In genomic region chr3:101809178-101810022, GRCh38 we compare ENCODE assay signal across 8 cellular contexts. TPM values are rescaled to one million over a fixed set of nuclear protein-coding genes. Genes with fewer than 3 reads are reported as not detected.
DNase-seq lines count a peak whose midpoint lies in the region; ATAC-seq, FAIRE-seq and TF ChIP-seq lines count a peak whose summit lies in the region.

No MANE protein-coding gene starts in this region.

- DNase-seq in NCI-H748 (lab: John Stamatoyannopoulos, UW; ENCODE audit: unreplicated experiment) (peak; percentile 30), NCI-H748 treated with DMSO at 0.1 percent for 48 hours (lab: John Stamatoyannopoulos, UW) (no peak), HEK293T (ENCODE audit: extremely low spot score) (peak; percentile 35), astrocyte (ENCODE audit: low read depth) (no peak), immature natural killer cell (peak; percentile 31 to 44 (median 35))
- no peak for DNase-seq in stimulated activated effector memory CD8-positive, alpha-beta T cell treated with anti-CD3 and anti-CD28 coated beads, Interleukin-12 subunit alpha, Interleukin-12 subunit beta, amount 100 ng/mL, for 72 hours (ENCODE audit: low spot score in 2 of 2)

- no peak overlapping the region for H3K4me3 ChIP-seq in OCI-LY1 (ENCODE audit: low read depth, low read length, poor library complexity, severe bottlenecking)
- no peak overlapping the region for H3K4me3 ChIP-seq in astrocyte (ENCODE audit: insufficient read depth, low read depth, low read length)

- H2AFZ ChIP-seq in OCI-LY1 (ENCODE audit: low read length) = no peak overlapping the region
- H2AFZ ChIP-seq in astrocyte (ENCODE audit: low read depth, low read length) = no peak overlapping the region

- H3K27ac Mint-ChIP-seq in astrocyte (ENCODE audit: unreplicated experiment) = no peak overlapping the region
- peak overlapping the region in 2 of 6 donors; percentile 30 to 44 for H3K27ac Mint-ChIP-seq in immature natural killer cell
- peak overlapping the region; percentile 13 for H3K27ac Mint-ChIP-seq in stimulated activated effector memory CD8-positive, alpha-beta T cell treated with anti-CD3 and anti-CD28 coated beads, Interleukin-12 subunit alpha, Interleukin-12 subunit beta, amount 100 ng/mL, for 72 hours

- H3K79me2 ChIP-seq in OCI-LY1 (ENCODE audit: insufficient read depth, low read length) (no peaks in the 10 kb centered on the region), astrocyte (ENCODE audit: insufficient read depth, low read length) (no peaks in the 10 kb centered on the region)

- H3K4me2 ChIP-seq in OCI-LY1 (ENCODE audit: low read length) = no peak overlapping the region
- H3K4me2 ChIP-seq in astrocyte (ENCODE audit: low read length) = no peak overlapping the region

- H4K20me1 ChIP-seq in OCI-LY1 (ENCODE audit: insufficient read depth, low read length) (no peaks in the 10 kb centered on the region), astrocyte (ENCODE audit: insufficient read depth, low read length) (peaks cover 2% of the 10 kb centered on the region)

- H3K9ac ChIP-seq in OCI-LY1 (ENCODE audit: low read length) = no peak overlapping the region
- no peak overlapping the region for H3K9ac ChIP-seq in astrocyte (ENCODE audit: low read length)

- H3K4me1 Mint-ChIP-seq in astrocyte (ENCODE audit: low read depth, unreplicated experiment) (no peaks in the 10 kb centered on the region), immature natural killer cell (peaks cover 6 to 22% of the 10 kb centered on the region in 2 donors)
- H3K4me1 Mint-ChIP-seq in stimulated activated effector memory CD8-positive, alpha-beta T cell treated with anti-CD3 and anti-CD28 coated beads, Interleukin-12 subunit alpha, Interleukin-12 subunit beta, amount 100 ng/mL, for 72 hours = peaks cover 22% of the 10 kb centered on the region

- no peaks in the 10 kb centered on the region; the same call in 1 of the 2 replicates for H3K36me3 ChIP-seq in OCI-LY1 (ENCODE audit: insufficient read depth, low read length)
- H3K36me3 ChIP-seq in astrocyte (ENCODE audit: insufficient read depth, low read length) = no peaks in the 10 kb centered on the region

- H3K9me2 ChIP-seq in OCI-LY1 (ENCODE audit: low read depth, low read length) = no peaks in the 10 kb centered on the region

- TF ChIP-seq CTCF in OCI-LY1 (IDR thresholded peaks at IDR 0.05; ENCODE audit: low read length) = peak; percentile 81
- peak; percentile 78 for TF ChIP-seq CTCF in astrocyte (IDR thresholded peaks at IDR 0.05; ENCODE audit: insufficient read depth, low read depth, low read length)

- H3K36me3 Mint-ChIP-seq in astrocyte (ENCODE audit: low read depth, unreplicated experiment) (no peaks in the 10 kb centered on the region), immature natural killer cell (peaks cover 0 to 6% (median 3%) of the 10 kb centered on the region in 3 donors)
- peaks cover 27% of the 10 kb centered on the region for H3K36me3 Mint-ChIP-seq in stimulated activated effector memory CD8-positive, alpha-beta T cell treated with anti-CD3 and anti-CD28 coated beads, Interleukin-12 subunit alpha, Interleukin-12 subunit beta, amount 100 ng/mL, for 72 hours

- FAIRE-seq in astrocyte (lab: Jason Lieb, UNC) = peak; percentile 34

- H3K27me3 ChIP-seq in OCI-LY1 (ENCODE audit: insufficient read depth, low read length) (no peaks in the 10 kb centered on the region), astrocyte (ENCODE audit: insufficient read depth, low read length) (no peaks in the 10 kb centered on the region)

- no peaks in the 10 kb centered on the region for H3K9me3 ChIP-seq in OCI-LY1 (ENCODE audit: low read length)
- no peaks in the 10 kb centered on the region for H3K9me3 ChIP-seq in astrocyte (ENCODE audit: insufficient read depth, low read depth, low read length)

- H3K4me1 ChIP-seq in OCI-LY1 (ENCODE audit: insufficient read depth, low read length, severe bottlenecking) = peaks cover 13% of the 10 kb centered on the region
- no peaks in the 10 kb centered on the region for H3K4me1 ChIP-seq in astrocyte (ENCODE audit: insufficient read depth, low read length)

- CTCF ChIA-PET in HEK293T (lab: Yijun Ruan, JAX) = interaction anchor here (0.7 to 2.2 kb wide), 5 partner anchors 10 to 718 kb away, joined by 3 to 16 read pairs (median 3); no protein-coding TSS in a partner anchor

- H3K4me3 Mint-ChIP-seq in astrocyte (ENCODE audit: unreplicated experiment) = no peak overlapping the region
- H3K4me3 Mint-ChIP-seq in immature natural killer cell = no peak overlapping the region
- H3K4me3 Mint-ChIP-seq in stimulated activated effector memory CD8-positive, alpha-beta T cell treated with anti-CD3 and anti-CD28 coated beads, Interleukin-12 subunit alpha, Interleukin-12 subunit beta, amount 100 ng/mL, for 72 hours = no peak overlapping the region

- peak; percentile 37 for ATAC-seq in stimulated activated effector memory CD8-positive, alpha-beta T cell treated with anti-CD3 and anti-CD28 coated beads, Interleukin-12 subunit alpha, Interleukin-12 subunit beta, amount 100 ng/mL, for 72 hours
- no peak for ATAC-seq in GM18873 (IDR thresholded peaks at IDR 0.05; ENCODE audit: low FRiP score, unreplicated experiment)

- POLR2A ChIA-PET in HEK293T (lab: Yijun Ruan, JAX) = no interaction called here

- H3K27ac ChIP-seq in OCI-LY1 (ENCODE audit: low read depth, low read length, poor library complexity, severe bottlenecking) (no peak overlapping the region), astrocyte (ENCODE audit: low read depth, low read length) (no peak overlapping the region)

- H3K9me3 Mint-ChIP-seq in astrocyte (ENCODE audit: unreplicated experiment) (no peaks in the 10 kb centered on the region), immature natural killer cell (no peaks in the 10 kb centered on the region)
- H3K9me3 Mint-ChIP-seq in stimulated activated effector memory CD8-positive, alpha-beta T cell treated with anti-CD3 and anti-CD28 coated beads, Interleukin-12 subunit alpha, Interleukin-12 subunit beta, amount 100 ng/mL, for 72 hours = no peaks in the 10 kb centered on the region

- H3K27me3 Mint-ChIP-seq in astrocyte (ENCODE audit: low read depth, unreplicated experiment) = no peaks in the 10 kb centered on the region
- peaks cover 0 to 3% (median 0%) of the 10 kb centered on the region in 3 donors for H3K27me3 Mint-ChIP-seq in immature natural killer cell (ENCODE audit: low read depth in 3 of 3)

- H3F3A ChIP-seq in OCI-LY1 (ENCODE audit: insufficient read depth, low read length) = no peaks in the 10 kb centered on the region

TF ChIP-seq in HEK293T, 16 proteins besides CTCF, POLR2A, EP300 and RAD21:
- no peak for TF ChIP-seq L3MBTL2 (conservative IDR thresholded peaks at IDR 0.05)
- no peak for TF ChIP-seq NFRKB (IDR thresholded peaks at IDR 0.05)
- no peak for TF ChIP-seq FOXM1 (IDR thresholded peaks at IDR 0.05; ENCODE audit: borderline replicate concordance)
- TF ChIP-seq FOXK2 (IDR thresholded peaks at IDR 0.05) = no peak
- no peak for TF ChIP-seq SP1 (IDR thresholded peaks at IDR 0.05)
- no peak for TF ChIP-seq ARNT (IDR thresholded peaks at IDR 0.05)
- no peak for TF ChIP-seq TARDBP (IDR thresholded peaks at IDR 0.05)
- TF ChIP-seq SUZ12 (IDR thresholded peaks at IDR 0.05) = no peak
- peak; percentile 77 for TF ChIP-seq ZNF384 (IDR thresholded peaks at IDR 0.05)
- TF ChIP-seq LEF1 (IDR thresholded peaks at IDR 0.05; ENCODE audit: borderline replicate concordance) = no peak
- TF ChIP-seq BHLHE40 (IDR thresholded peaks at IDR 0.05; ENCODE audit: borderline replicate concordance) = no peak
- TF ChIP-seq, protein P1, sequence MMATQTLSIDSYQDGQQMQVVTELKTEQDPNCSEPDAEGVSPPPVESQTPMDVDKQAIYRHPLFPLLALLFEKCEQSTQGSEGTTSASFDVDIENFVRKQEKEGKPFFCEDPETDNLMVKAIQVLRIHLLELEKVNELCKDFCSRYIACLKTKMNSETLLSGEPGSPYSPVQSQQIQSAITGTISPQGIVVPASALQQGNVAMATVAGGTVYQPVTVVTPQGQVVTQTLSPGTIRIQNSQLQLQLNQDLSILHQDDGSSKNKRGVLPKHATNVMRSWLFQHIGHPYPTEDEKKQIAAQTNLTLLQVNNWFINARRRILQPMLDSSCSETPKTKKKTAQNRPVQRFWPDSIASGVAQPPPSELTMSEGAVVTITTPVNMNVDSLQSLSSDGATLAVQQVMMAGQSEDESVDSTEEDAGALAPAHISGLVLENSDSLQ (IDR thresholded peaks at IDR 0.05) = peak; percentile 86
TF ChIP-seq in HEK293T: peak in this region for 2.

RNA-seq across cellular contexts. Expression of gene NXPE3, which starts 30.4 kb away (rescaled TPM):
- total RNA-seq in astrocyte = 45.3 and 46.4 TPM in 2 replicates
- polyA plus RNA-seq in immature natural killer cell = 10 to 100 TPM; 11.8 to 34.1 (median 28.6) TPM

RNA-seq across cellular contexts. Expression of gene NFKBIZ, which starts 39.9 kb away (rescaled TPM):
- 30.6 and 39.6 TPM in 2 replicates for total RNA-seq in astrocyte
- polyA plus RNA-seq in immature natural killer cell = 10 to 100 TPM; 10.5 to 12.1 (median 10.6) TPM

Comparison
In these comparisons a context has a peak if more than half of its experiments do, and no peak if none do; other contexts are left out.
1. DNase-seq: peak in NCI-H748 (single experiment), HEK293T (single experiment) and immature natural killer cell (3 of 3); none in NCI-H748 treated with DMSO at 0.1 percent for 48 hours (single experiment), astrocyte (single experiment) and stimulated activated effector memory CD8-positive, alpha-beta T cell treated with anti-CD3 and anti-CD28 coated beads, Interleukin-12 subunit alpha, Interleukin-12 subunit beta, amount 100 ng/mL, for 72 hours (0 of 2).